ENCODE assay signal across 34 cellular contexts in genomic region chr2:135551356-135551755, GRCh38.
"Had no signal": no experiment of that assay in that cellular context is flagged by ENCODE, and none has a peak within 500 bp of the region (broad histone marks: within the 10 kb centered on the region; RNA-seq: fewer than 3 reads in every experiment).

No MANE protein-coding gene starts in this region.

- H3K36me3 ChIP-seq: adrenal gland, ascending aorta, brain microvascular endothelial cell, breast epithelium, cardiac muscle cell had no signal

- FAIRE-seq: astrocyte, bronchial epithelial cell, colon had no signal

- H3K27me3 ChIP-seq: adrenal gland, ascending aorta, body of pancreas, brain microvascular endothelial cell, breast epithelium, cardiac muscle cell had no signal

- ATAC-seq: activated naive CD4-positive, alpha-beta T cell treated with anti-CD3 and anti-CD28 coated beads, Interleukin-2, amount 50 U/mL, for 72 hours; activated naive CD8-positive, alpha-beta T cell treated with anti-CD3 and anti-CD28 coated beads, Interleukin-2, amount 50 U/mL, for 24 hours; activated T-cell treated with anti-CD3 and anti-CD28 coated beads, Interleukin-2, amount 50 U/mL, for 4 hours; activated T-cell treated with anti-CD3 and anti-CD28 coated beads, Interleukin-2, amount 50 U/mL, for 72 hours; activated T-helper 17 cell treated with anti-CD3 and anti-CD28 coated beads, Interleukin-2, amount 50 U/mL, for 72 hours; body of pancreas had no signal

- DNase-seq: activated effector memory CD4-positive, alpha-beta T cell treated with anti-CD3 and anti-CD28 coated beads, Interleukin-2, amount 50 U/mL, for 16 hours; activated effector memory CD4-positive, alpha-beta T cell treated with Interleukin-2 at 50 U/mL for 16 hours; activated gamma-delta T cell; activated gamma-delta T cell treated with Interleukin-2 at 50 U/mL for 16 hours; activated naive CD4-positive, alpha-beta T cell; activated naive CD4-positive, alpha-beta T cell treated with anti-CD3 and anti-CD28 coated beads for 36 hours; activated naive CD4-positive, alpha-beta T cell treated with anti-CD3 and anti-CD28 coated beads, Interleukin-2, amount 10 ng/mL, durations not matched to agents 7 days and 5 days; activated naive CD4-positive, alpha-beta T cell treated with anti-CD3 and anti-CD28 coated beads, Interleukin-2, amount 50 U/mL, for 16 hours; activated naive CD4-positive, alpha-beta T cell treated with Interleukin-2 at 50 U/mL for 16 hours; activated naive CD8-positive, alpha-beta T cell treated with anti-CD3 and anti-CD28 coated beads for 36 hours; activated naive CD8-positive, alpha-beta T cell treated with anti-CD3 and anti-CD28 coated beads, Interleukin-2, amount 10 ng/mL, durations not matched to agents 7 days and 5 days; activated naive CD8-positive, alpha-beta T cell treated with anti-CD3 and anti-CD28 coated beads, Interleukin-2, amount 50 U/mL, for 24 hours; activated T-cell treated with anti-CD3 and anti-CD28 coated beads, Interleukin-2, amount 50 U/mL, for 1 hour; activated T-cell treated with anti-CD3 and anti-CD28 coated beads, Interleukin-2, amount 50 U/mL, for 24 hours; activated T-cell treated with anti-CD3 and anti-CD28 coated beads, Interleukin-2, amount 50 U/mL, for 4 hours; activated T-cell treated with anti-CD3 and anti-CD28 coated beads, Interleukin-2, amount 50 U/mL, for 48 hours; activated T-cell treated with anti-CD3 and anti-CD28 coated beads, Interleukin-2, amount 50 U/mL, for 72 hours; adrenal gland; amniotic stem cell; amygdala; anterior cingulate cortex; aorta; body of pancreas; brain microvascular endothelial cell; caudate nucleus; cerebellar nuclear complex had no signal

- H3K9me3 ChIP-seq: adrenal gland, ascending aorta, body of pancreas, breast epithelium had no signal

- H3K27ac ChIP-seq: adrenal gland, ascending aorta, body of pancreas, brain microvascular endothelial cell, breast epithelium, cardiac muscle cell had no signal

- H3K4me1 ChIP-seq: adrenal gland, ascending aorta, body of pancreas, breast epithelium had no signal

- H3K4me3 ChIP-seq: adrenal gland, ascending aorta, body of pancreas, breast epithelium, cardiac muscle cell had no signal
